ENCODE assay signal across 8 cellular contexts in the genomic region with DNA sequence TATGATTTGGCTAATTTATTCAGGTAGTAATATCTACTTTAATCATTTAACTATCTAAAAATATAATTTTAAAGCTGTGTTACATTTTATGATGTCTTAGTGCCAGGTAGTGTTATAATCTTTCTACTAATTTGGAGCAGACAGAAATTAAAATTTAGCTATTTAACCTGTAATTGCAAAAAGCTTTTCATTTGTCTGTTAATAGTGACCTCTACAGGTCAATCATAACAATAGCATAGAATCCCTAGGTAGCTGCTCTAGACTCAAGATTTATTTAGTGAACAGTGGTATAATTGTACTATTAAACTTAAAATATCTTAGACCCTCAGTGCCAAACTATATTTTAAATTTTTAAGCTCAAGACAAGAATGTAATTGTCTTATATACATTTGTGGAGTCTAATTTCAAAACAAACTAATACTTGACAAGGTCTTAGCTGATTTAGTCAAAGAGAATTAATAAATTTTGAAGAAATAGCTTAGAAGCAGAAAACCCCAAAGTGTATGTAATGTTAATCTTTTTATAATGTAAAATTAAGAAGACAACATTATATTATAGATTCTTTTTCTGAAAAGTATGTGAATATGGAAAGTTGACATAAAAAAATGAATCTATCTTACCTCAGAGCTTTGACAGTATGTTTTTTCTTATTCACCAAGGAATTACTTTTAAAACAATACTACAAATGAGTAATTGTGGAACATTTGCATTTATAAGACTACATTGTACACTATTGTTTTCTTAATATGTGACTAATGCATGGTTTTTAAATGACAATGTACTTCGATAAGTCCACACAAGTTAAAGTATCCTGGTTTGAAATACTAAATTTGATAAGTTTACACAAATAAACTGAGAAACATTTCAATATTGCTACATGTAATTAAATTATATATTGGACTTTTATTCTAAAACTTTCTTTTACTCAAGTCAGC.
DNase-seq lines count a peak whose midpoint lies in the region; ATAC-seq and TF ChIP-seq lines count a peak whose summit lies in the region.

No MANE protein-coding gene starts in this region.

- no peak overlapping the region for H3K23ac ChIP-seq in mesenchymal stem cell (ENCODE audit: low read length in 2 of 2)
- H3K23ac ChIP-seq in neuronal stem cell (ENCODE audit: low read depth, low read length, poor library complexity), result no peak overlapping the region

- H3K79me1 ChIP-seq in mesenchymal stem cell (replicated peaks; ENCODE audit: low read length, poor library complexity, severe bottlenecking), result no peaks in the 10 kb centered on the region
- no peaks in the 10 kb centered on the region for H3K79me1 ChIP-seq in neuronal stem cell (ENCODE audit: low read depth, low read length)

- H2BK15ac ChIP-seq in mesenchymal stem cell (ENCODE audit: low read depth, poor library complexity, severe bottlenecking) (no peak overlapping the region), neuronal stem cell (ENCODE audit: low read length) (no peak overlapping the region)

- H3K4me3 ChIP-seq in AG10803 (ENCODE audit: low read length) (no peak overlapping the region), mesenchymal stem cell (ENCODE audit: insufficient read depth in 1 of 2, low read depth in 1 of 2, low read length in 2 of 2) (no peak overlapping the region), neuronal stem cell (ENCODE audit: low read length in 2 of 2) (no peak overlapping the region)

- H2BK12ac ChIP-seq in mesenchymal stem cell (ENCODE audit: low read length in 2 of 2) (no peak overlapping the region), neuronal stem cell (ENCODE audit: low read length) (no peak overlapping the region)

- H3K4ac ChIP-seq in mesenchymal stem cell (ENCODE audit: low read depth in 1 of 2, low read length in 2 of 2) (no peak overlapping the region), neuronal stem cell (ENCODE audit: low read length) (no peak overlapping the region)

- no peaks in the 10 kb centered on the region for H3K27me3 ChIP-seq in mesenchymal stem cell (ENCODE audit: control insufficient read depth in 1 of 2, insufficient read depth in 1 of 2, low read length in 2 of 2)
- no peaks in the 10 kb centered on the region for H3K27me3 ChIP-seq in neuronal stem cell (ENCODE audit: control insufficient read depth in 3 of 3, insufficient read depth in 3 of 3, low read depth in 1 of 3, low read length in 3 of 3)

- H3K27ac ChIP-seq in mesenchymal stem cell (ENCODE audit: low read length, poor library complexity, severe bottlenecking) (no peak overlapping the region), neuronal stem cell (replicated peaks; ENCODE audit: low read length) (no peak overlapping the region)

- peak; percentile 75 for ATAC-seq in GM18868 (IDR thresholded peaks at IDR 0.05; ENCODE audit: unreplicated experiment)

- H2BK5ac ChIP-seq in mesenchymal stem cell (ENCODE audit: low read depth, low read length, poor library complexity, severe bottlenecking) (no peak overlapping the region), neuronal stem cell (ENCODE audit: low read length) (no peak overlapping the region)

- H3K18ac ChIP-seq in mesenchymal stem cell (ENCODE audit: low read depth in 1 of 2, low read length in 2 of 2), result no peak overlapping the region
- H3K18ac ChIP-seq in neuronal stem cell (ENCODE audit: low read length), result no peak overlapping the region

- no peak overlapping the region for H4K91ac ChIP-seq in mesenchymal stem cell (ENCODE audit: low read length)
- H4K91ac ChIP-seq in neuronal stem cell (ENCODE audit: low read depth, low read length, poor library complexity), result no peak overlapping the region

- WGBS in mesenchymal stem cell, result no CpG with 5 or more reads among the region's 1 CpG
- no CpG with 5 or more reads among the region's 1 CpG for WGBS in neuronal stem cell (ENCODE audit: extremely low coverage in 2 of 2, insufficient read length in 2 of 2, insufficient replicate concordance in 1 of 2), 2 donors

- H3K14ac ChIP-seq in mesenchymal stem cell (ENCODE audit: low read length in 2 of 2) (no peak overlapping the region), neuronal stem cell (ENCODE audit: low read length) (no peak overlapping the region)

- H2BK120ac ChIP-seq in mesenchymal stem cell (ENCODE audit: low read depth, low read length), result no peak overlapping the region
- H2BK120ac ChIP-seq in neuronal stem cell (ENCODE audit: low read depth, low read length), result no peak overlapping the region

- H3K9ac ChIP-seq in mesenchymal stem cell (ENCODE audit: low read length) (no peak overlapping the region), neuronal stem cell (ENCODE audit: low read depth, low read length, poor library complexity) (no peak overlapping the region)

- DNase-seq in AG10803 (ENCODE audit: low read depth) (peak; percentile 17), LHCN-M2 (ENCODE audit: low read depth) (peak; percentile 39), astrocyte of the hippocampus (ENCODE audit: low read depth, low spot score) (peak; percentile 31), mesenchymal stem cell (peak; percentile 27), neuronal stem cell (ENCODE audit: low spot score) (no peak), GM19240 (ENCODE audit: insufficient read length, low spot score) (no peak)
- DNase-seq in activated naive CD4-positive, alpha-beta T cell treated with Interleukin-2 at 50 U/mL for 16 hours, result no peak

- TF ChIP-seq CTCF in AG10803 (conservative IDR thresholded peaks at IDR 0.05; ENCODE audit: low read length), result peak; percentile 75

- H3K36me3 ChIP-seq in mesenchymal stem cell (ENCODE audit: control insufficient read depth in 1 of 2, insufficient read depth in 2 of 2, low read depth in 1 of 2, low read length in 2 of 2) (no peaks in the 10 kb centered on the region), neuronal stem cell (replicated peaks in 1 of 2; ENCODE audit: control insufficient read depth in 2 of 2, insufficient read depth in 2 of 2, low read length in 2 of 2) (no peaks in the 10 kb centered on the region)

- H3K9me3 ChIP-seq in mesenchymal stem cell (ENCODE audit: control insufficient read depth, low read length) (no peaks in the 10 kb centered on the region), neuronal stem cell (replicated peaks in 1 of 2; ENCODE audit: control insufficient read depth in 2 of 2, insufficient read depth in 1 of 2, low read depth in 1 of 2, low read length in 2 of 2) (no peaks in the 10 kb centered on the region)

- no peak overlapping the region for H3K4me2 ChIP-seq in mesenchymal stem cell (ENCODE audit: low read length, poor library complexity, severe bottlenecking)
- H3K4me2 ChIP-seq in neuronal stem cell (ENCODE audit: insufficient read depth, low read length, poor library complexity, severe bottlenecking), result no peak overlapping the region

- H2AFZ ChIP-seq in mesenchymal stem cell (ENCODE audit: low read depth, low read length) (no peak overlapping the region), neuronal stem cell (ENCODE audit: low read length) (no peak overlapping the region)

- H4K8ac ChIP-seq in mesenchymal stem cell (ENCODE audit: low read length) (no peak overlapping the region), neuronal stem cell (ENCODE audit: low read depth, low read length) (no peak overlapping the region)

- H3K4me1 ChIP-seq in mesenchymal stem cell (ENCODE audit: control insufficient read depth, insufficient read depth, low read depth, low read length) (peaks cover 2% of the 10 kb centered on the region), neuronal stem cell (ENCODE audit: control insufficient read depth in 2 of 2, insufficient read depth in 1 of 2, low read depth in 1 of 2, low read length in 2 of 2) (peaks cover 0 to 6% of the 10 kb centered on the region in 2 donors)

- no peak overlapping the region for H2AK5ac ChIP-seq in mesenchymal stem cell (ENCODE audit: low read length, severe bottlenecking)
- H2AK5ac ChIP-seq in neuronal stem cell (ENCODE audit: low read depth, low read length), result no peak overlapping the region

Comparison
In these comparisons a context has a peak if more than half of its experiments do, and no peak if none do; other contexts are left out.
1. DNase-seq: peak in AG10803 (single experiment), LHCN-M2 (single experiment), astrocyte of the hippocampus (single experiment) and mesenchymal stem cell (single experiment); none in neuronal stem cell (single experiment), GM19240 (single experiment) and activated naive CD4-positive, alpha-beta T cell treated with Interleukin-2 at 50 U/mL for 16 hours (single experiment).